In the genomic region with DNA sequence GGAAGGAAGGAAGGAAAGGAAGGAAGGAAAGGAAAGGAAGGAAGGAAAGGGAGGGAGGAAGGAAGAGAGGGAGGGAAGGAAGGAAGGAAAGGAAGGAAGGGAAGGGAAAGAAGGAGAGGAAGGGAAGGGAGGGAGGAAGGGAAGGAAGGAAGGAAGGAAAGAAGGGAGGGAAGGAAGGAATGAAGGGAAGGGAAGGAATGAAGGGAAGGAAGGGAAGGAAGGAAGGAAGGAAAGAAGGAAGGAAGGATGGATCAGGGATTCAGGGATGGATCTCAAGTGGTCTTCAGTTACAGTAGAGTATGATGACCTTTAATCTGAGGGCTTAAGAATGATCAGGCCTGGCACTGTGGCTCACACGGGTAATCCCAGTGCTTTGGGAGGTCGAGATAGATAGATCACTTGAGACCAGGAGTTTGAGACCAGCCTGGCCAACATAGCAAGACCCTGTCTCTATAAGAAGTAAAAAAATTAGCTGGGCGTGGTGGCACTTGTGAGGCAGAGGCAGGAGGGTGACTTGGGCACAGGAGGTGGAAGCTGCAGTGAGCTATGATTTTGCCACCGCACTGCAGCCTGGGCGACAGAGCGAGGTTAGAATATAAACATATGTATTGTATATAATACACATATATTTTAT, we compare ENCODE assay signal across 1 cellular context.
TF ChIP-seq lines count a peak whose summit lies in the region.

No MANE protein-coding gene starts in this region.

TF ChIP-seq in HEK293, 187 proteins besides CTCF, POLR2A, EP300 and RAD21 (continued from another document):
- TF ChIP-seq ZNF580 (tag by site-specific recombination; IDR thresholded peaks at IDR 0.05) (no peak), ZNF391 (tag by site-specific recombination; IDR thresholded peaks at IDR 0.05; ENCODE audit: borderline replicate concordance, low read depth) (no peak), ZBTB10 (tag by site-specific recombination; IDR thresholded peaks at IDR 0.05) (no peak), ZNF324 (tag by site-specific recombination; IDR thresholded peaks at IDR 0.05) (no peak), ZEB2 (tag by site-specific recombination; IDR thresholded peaks at IDR 0.05) (no peak), ZNF544 (tag by site-specific recombination; IDR thresholded peaks at IDR 0.05) (no peak), MZF1 (tag by site-specific recombination; IDR thresholded peaks at IDR 0.05; ENCODE audit: borderline replicate concordance) (no peak), ZNF202 (tag by site-specific recombination; IDR thresholded peaks at IDR 0.05; ENCODE audit: borderline replicate concordance) (no peak), ZNF248 (tag by site-specific recombination; IDR thresholded peaks at IDR 0.05) (no peak), SALL2 (tag by site-specific recombination; IDR thresholded peaks at IDR 0.05; ENCODE audit: borderline replicate concordance) (no peak)
- TF ChIP-seq, protein P1, sequence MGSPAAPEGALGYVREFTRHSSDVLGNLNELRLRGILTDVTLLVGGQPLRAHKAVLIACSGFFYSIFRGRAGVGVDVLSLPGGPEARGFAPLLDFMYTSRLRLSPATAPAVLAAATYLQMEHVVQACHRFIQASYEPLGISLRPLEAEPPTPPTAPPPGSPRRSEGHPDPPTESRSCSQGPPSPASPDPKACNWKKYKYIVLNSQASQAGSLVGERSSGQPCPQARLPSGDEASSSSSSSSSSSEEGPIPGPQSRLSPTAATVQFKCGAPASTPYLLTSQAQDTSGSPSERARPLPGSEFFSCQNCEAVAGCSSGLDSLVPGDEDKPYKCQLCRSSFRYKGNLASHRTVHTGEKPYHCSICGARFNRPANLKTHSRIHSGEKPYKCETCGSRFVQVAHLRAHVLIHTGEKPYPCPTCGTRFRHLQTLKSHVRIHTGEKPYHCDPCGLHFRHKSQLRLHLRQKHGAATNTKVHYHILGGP (tag by site-specific recombination; IDR thresholded peaks at IDR 0.05): no peak
